8 cellular contexts compared by ENCODE assay signal in the genomic region with DNA sequence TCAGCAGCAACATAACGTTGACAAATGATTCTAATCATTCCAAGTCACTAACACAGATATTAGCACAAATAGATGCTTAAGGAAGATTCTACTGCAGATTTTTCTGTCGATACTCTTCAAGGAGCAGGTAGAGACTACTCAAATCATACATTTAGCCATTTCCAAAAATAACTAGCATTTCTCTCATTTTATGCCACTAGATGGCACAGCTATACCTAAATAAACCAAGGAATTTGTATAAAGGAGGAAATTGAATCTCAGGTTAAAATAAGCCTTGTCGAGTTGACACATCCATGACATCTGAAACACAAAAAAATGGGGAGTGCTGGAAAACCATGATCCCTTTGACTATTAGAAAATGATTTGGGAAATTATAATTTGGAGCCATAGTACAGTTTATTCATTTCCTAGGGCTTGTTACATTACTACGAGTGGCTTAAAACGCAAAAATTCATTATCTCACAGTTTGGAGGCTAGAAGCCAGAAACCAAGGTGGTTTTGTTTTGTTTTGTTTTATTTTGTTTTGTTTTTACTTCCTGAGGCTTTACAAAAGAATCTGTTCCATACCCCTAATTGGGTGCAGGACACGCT. TPM values are rescaled to one million over a fixed set of nuclear protein-coding genes. Genes with fewer than 3 reads are reported as not detected.
DNase-seq lines count a peak whose midpoint lies in the region; ATAC-seq and TF ChIP-seq lines count a peak whose summit lies in the region.

No MANE protein-coding gene starts in this region.

- no peak overlapping the region for H3K4me3 ChIP-seq in SK-N-SH (ENCODE audit: low read depth in 2 of 2, low read length in 1 of 2)

- H3K79me2 ChIP-seq in SK-N-SH (ENCODE audit: insufficient read depth): no peaks in the 10 kb centered on the region

- whole genome bisulfite sequencing in SK-N-SH (ENCODE audit: low lambda C conversion rate): 41% methylated on average over 6 of the region's 6 CpGs

- H3K4me3 Mint-ChIP-seq in activated T-helper 1 cell treated with anti-CD3 and anti-CD28 coated beads, Interleukin-12 subunit alpha, Interleukin-12 subunit beta, Interleukin-2, Interleukin-4 antibody, amounts not matched to agents 30 ng/mL and 10 ng/mL and 1 ng/mL, durations not matched to agents 14 hours and 24 hours and 36 hours: no peak overlapping the region

- no peaks in the 10 kb centered on the region for H3K9me3 ChIP-seq in SK-N-SH

- H3K4me1 Mint-ChIP-seq in activated T-helper 1 cell treated with anti-CD3 and anti-CD28 coated beads, Interleukin-12 subunit alpha, Interleukin-12 subunit beta, Interleukin-2, Interleukin-4 antibody, amounts not matched to agents 30 ng/mL and 10 ng/mL and 1 ng/mL, durations not matched to agents 14 hours and 24 hours and 36 hours (ENCODE audit: low read depth): no peaks in the 10 kb centered on the region

- H3K9me3 Mint-ChIP-seq in activated T-helper 1 cell treated with anti-CD3 and anti-CD28 coated beads, Interleukin-12 subunit alpha, Interleukin-12 subunit beta, Interleukin-2, Interleukin-4 antibody, amounts not matched to agents 30 ng/mL and 10 ng/mL and 1 ng/mL, durations not matched to agents 14 hours and 24 hours and 36 hours: no peaks in the 10 kb centered on the region

- intact Hi-C loops in activated T-helper 1 cell treated with anti-CD3 and anti-CD28 coated beads, Interleukin-12 subunit alpha, Interleukin-12 subunit beta, Interleukin-2, Interleukin-4 antibody, amounts not matched to agents 30 ng/mL and 10 ng/mL and 1 ng/mL, durations not matched to agents 14 hours and 24 hours and 36 hours (cut with micrococcal nuclease): loop anchor here (1.0 kb wide), 1 partner anchor 349 kb away; no protein-coding TSS in a partner anchor

- TF ChIP-seq RAD21 in SK-N-SH (IDR thresholded peaks at IDR 0.05; ENCODE audit: low read length): peak; percentile 76

- no peak overlapping the region for H3K4me2 ChIP-seq in SK-N-SH

- peak; percentile 71 for TF ChIP-seq CTCF in SK-N-SH (IDR thresholded peaks at IDR 0.05)

- H3F3A ChIP-seq in SK-N-SH (replicated peaks; ENCODE audit: insufficient read depth): no peaks in the 10 kb centered on the region

- ATAC-seq in HG02938 (IDR thresholded peaks at IDR 0.05; ENCODE audit: unreplicated experiment) (no peak), HG02759 (IDR thresholded peaks at IDR 0.05; ENCODE audit: unreplicated experiment) (no peak)

- DNase-seq in GM03348 (ENCODE audit: low spot score) (peak; percentile 53), M059J (ENCODE audit: low read depth) (peak; percentile 41), SK-N-SH (peak; percentile 31), germinal center (ENCODE audit: low spot score) (peak; percentile 30), stromal cell of bone marrow (ENCODE audit: low read depth) (peak; percentile 22)
- no peak for DNase-seq in activated T-helper 1 cell treated with anti-CD3 and anti-CD28 coated beads, Interleukin-12 subunit alpha, Interleukin-12 subunit beta, Interleukin-2, Interleukin-4 antibody, amounts not matched to agents 30 ng/mL and 10 ng/mL and 1 ng/mL, durations not matched to agents 14 hours and 24 hours and 36 hours (ENCODE audit: low spot score)

- H3K4me1 ChIP-seq in SK-N-SH (ENCODE audit: control insufficient read depth in 1 of 2, insufficient read depth in 2 of 2, low read depth in 1 of 2, low read length in 1 of 2): no peaks in the 10 kb centered on the region; a peak in 1 of 4 replicates

- H3K9me2 ChIP-seq in SK-N-SH: no peaks in the 10 kb centered on the region

- no peak for TF ChIP-seq EP300 in SK-N-SH (IDR thresholded peaks at IDR 0.05; ENCODE audit: borderline replicate concordance in 1 of 2, low read depth in 1 of 2, low read length in 1 of 2)

- H3K27me3 Mint-ChIP-seq in activated T-helper 1 cell treated with anti-CD3 and anti-CD28 coated beads, Interleukin-12 subunit alpha, Interleukin-12 subunit beta, Interleukin-2, Interleukin-4 antibody, amounts not matched to agents 30 ng/mL and 10 ng/mL and 1 ng/mL, durations not matched to agents 14 hours and 24 hours and 36 hours (ENCODE audit: insufficient read depth): peaks cover 3% of the 10 kb centered on the region

- POLR2A ChIA-PET in SK-N-SH (lab: Yijun Ruan, JAX): no interaction called here

- no peak overlapping the region for H3K27ac Mint-ChIP-seq in activated T-helper 1 cell treated with anti-CD3 and anti-CD28 coated beads, Interleukin-12 subunit alpha, Interleukin-12 subunit beta, Interleukin-2, Interleukin-4 antibody, amounts not matched to agents 30 ng/mL and 10 ng/mL and 1 ng/mL, durations not matched to agents 14 hours and 24 hours and 36 hours

- no peaks in the 10 kb centered on the region for H4K20me1 ChIP-seq in SK-N-SH (ENCODE audit: insufficient read depth)

- no peaks in the 10 kb centered on the region for H3K27me3 ChIP-seq in SK-N-SH (ENCODE audit: insufficient read depth)

- no peak overlapping the region for H2AFZ ChIP-seq in SK-N-SH (ENCODE audit: low read depth)

- no peak overlapping the region for H3K9ac ChIP-seq in SK-N-SH

- no peaks in the 10 kb centered on the region for H3K36me3 ChIP-seq in SK-N-SH (replicated peaks in 1 of 2; ENCODE audit: control insufficient read depth in 1 of 2, insufficient read depth in 2 of 2, low read length in 1 of 2)

- H3K36me3 Mint-ChIP-seq in activated T-helper 1 cell treated with anti-CD3 and anti-CD28 coated beads, Interleukin-12 subunit alpha, Interleukin-12 subunit beta, Interleukin-2, Interleukin-4 antibody, amounts not matched to agents 30 ng/mL and 10 ng/mL and 1 ng/mL, durations not matched to agents 14 hours and 24 hours and 36 hours (ENCODE audit: low read depth): no peaks in the 10 kb centered on the region

- H3K27ac ChIP-seq in SK-N-SH (ENCODE audit: low read depth in 2 of 2, low read length in 1 of 2): no peak overlapping the region; a peak in 1 of 4 replicates

- CTCF ChIA-PET in SK-N-SH (lab: Yijun Ruan, JAX): interaction anchor here (1.0 to 4.3 kb wide), 18 partner anchors 12 to 453 kb away, joined by 3 to 86 read pairs (median 4); a partner anchor contains a TSS

TF ChIP-seq in SK-N-SH, 30 proteins besides CTCF, POLR2A, EP300 and RAD21:
- TF ChIP-seq YY1 (IDR thresholded peaks at IDR 0.05; ENCODE audit: low read depth) (no peak), SMC3 (IDR thresholded peaks at IDR 0.05; ENCODE audit: low read depth, low read length) (peak; percentile 52), EZH2phosphoT487 (IDR thresholded peaks at IDR 0.05; ENCODE audit: borderline replicate concordance, low read depth) (no peak), POLR2AphosphoS5 (IDR thresholded peaks at IDR 0.05; ENCODE audit: low read depth, low read length) (no peak), ELF1 (IDR thresholded peaks at IDR 0.05) (no peak), JUND (IDR thresholded peaks at IDR 0.05) (no peak)
- TF ChIP-seq, protein P1, sequence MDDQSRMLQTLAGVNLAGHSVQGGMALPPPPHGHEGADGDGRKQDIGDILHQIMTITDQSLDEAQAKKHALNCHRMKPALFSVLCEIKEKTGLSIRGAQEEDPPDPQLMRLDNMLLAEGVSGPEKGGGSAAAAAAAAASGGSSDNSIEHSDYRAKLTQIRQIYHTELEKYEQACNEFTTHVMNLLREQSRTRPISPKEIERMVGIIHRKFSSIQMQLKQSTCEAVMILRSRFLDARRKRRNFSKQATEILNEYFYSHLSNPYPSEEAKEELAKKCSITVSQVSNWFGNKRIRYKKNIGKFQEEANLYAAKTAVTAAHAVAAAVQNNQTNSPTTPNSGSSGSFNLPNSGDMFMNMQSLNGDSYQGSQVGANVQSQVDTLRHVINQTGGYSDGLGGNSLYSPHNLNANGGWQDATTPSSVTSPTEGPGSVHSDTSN (IDR thresholded peaks at IDR 0.05): no peak
TF ChIP-seq in SK-N-SH: peak in this region for 1.

RNA-seq across cellular contexts. Expression of a gene that starts 59.5 kb away (rescaled TPM):
- not detected in 2 replicates for total RNA-seq in M059J (2014; rRNA removed; shearing (Covaris generic))
- polyA plus RNA-seq in SK-N-SH (2012; rRNA removed): not detected in 2 replicates
- not detected in 2 replicates for polyA plus RNA-seq in SK-N-SH (2012; cell fraction: cytosol; rRNA removed)
- polyA plus RNA-seq in SK-N-SH (2012; cell fraction: nucleus; rRNA removed): not detected in 2 replicates
- total RNA-seq in activated T-helper 1 cell treated with anti-CD3 and anti-CD28 coated beads, Interleukin-12 subunit alpha, Interleukin-12 subunit beta, Interleukin-2, Interleukin-4 antibody, amounts not matched to agents 30 ng/mL and 10 ng/mL and 1 ng/mL, durations not matched to agents 14 hours and 24 hours and 36 hours: not detected in 2 replicates
